ENCODE assay signal across 10 cellular contexts in the genomic region with DNA sequence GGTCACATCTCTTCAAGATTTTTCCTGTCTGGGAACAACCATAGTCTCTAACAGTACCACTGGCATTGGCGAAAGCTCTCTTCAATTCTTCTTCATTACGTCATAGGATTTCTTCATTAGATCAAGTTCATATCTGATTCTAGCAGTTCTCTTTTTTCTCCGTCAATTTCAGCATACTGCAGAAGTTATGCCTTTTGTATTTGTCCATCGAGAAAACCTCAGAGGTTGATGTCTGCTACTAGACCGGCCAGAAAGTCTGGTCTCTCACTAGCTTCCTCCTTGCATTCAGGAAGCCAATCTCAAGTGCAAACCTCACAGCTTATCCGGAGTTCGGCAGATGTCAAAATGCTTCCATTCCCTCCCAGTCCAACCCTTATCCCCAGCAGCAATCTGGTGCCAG. TPM values are rescaled to one million over a fixed set of nuclear protein-coding genes. Genes with fewer than 3 reads are reported as not detected.
DNase-seq lines count a peak whose midpoint lies in the region; ATAC-seq, FAIRE-seq and TF ChIP-seq lines count a peak whose summit lies in the region.
"Had no signal": no experiment of that assay in that cellular context is flagged by ENCODE, and none has a peak within 500 bp of the region (broad histone marks: within the 10 kb centered on the region; RNA-seq: fewer than 3 reads in every experiment).

No MANE protein-coding gene starts in this region.

- H2AFZ ChIP-seq in GM12878 (ENCODE audit: control insufficient read depth, low read depth, low read length): peak overlapping the region; percentile 29

- H3K9me3 ChIP-seq in GM12878 (replicated peaks; ENCODE audit: control insufficient read depth, insufficient read depth, low read length): no peaks in the 10 kb centered on the region
- no peaks in the 10 kb centered on the region for H3K9me3 ChIP-seq in skeletal muscle satellite cell (replicated peaks; ENCODE audit: low read length)

- RAD21 ChIA-PET in GM12878 (lab: Charles Lee; ENCODE audit: unreplicated experiment): interaction anchor here (1.0 to 2.5 kb wide), 6 partner anchors 11 to 64 kb away, joined by 3 to 15 read pairs (median 6); no protein-coding TSS in a partner anchor

- H3K9ac ChIP-seq in GM12878 (ENCODE audit: control insufficient read depth, insufficient read depth, low read length) (no peak overlapping the region), skeletal muscle satellite cell (ENCODE audit: low read depth, low read length) (no peak overlapping the region)

- H3K4me3 Mint-ChIP-seq in progenitor cell of endocrine pancreas (ENCODE audit: low read depth): no peak overlapping the region

- intact Hi-C loops in GM12878 (cut with micrococcal nuclease; ENCODE audit: unreplicated experiment): no loop called here

- H3K36me3 ChIP-seq in GM12878 (ENCODE audit: control insufficient read depth in 2 of 2, insufficient read depth in 2 of 2, low read length in 1 of 2) (no peaks in the 10 kb centered on the region), skeletal muscle satellite cell (ENCODE audit: insufficient read depth, low read length) (no peaks in the 10 kb centered on the region)

- H3K27ac Mint-ChIP-seq in progenitor cell of endocrine pancreas: no peak overlapping the region

- no peak for TF ChIP-seq POLR2A in GM12878 (IDR thresholded peaks at IDR 0.05; ENCODE audit: low read depth, low read length)

- ATAC-seq in HG03108 (IDR thresholded peaks at IDR 0.05; ENCODE audit: unreplicated experiment) (peak; percentile 56), GM12878 (peak; percentile 21; the same call in 2 of the 3 replicates), HG03469 (IDR thresholded peaks at IDR 0.05; ENCODE audit: unreplicated experiment) (no peak)

- FAIRE-seq in GM12878 (lab: Jason Lieb, UNC): no peak
- no peak for FAIRE-seq in RCC 7860 (lab: Jason Lieb, UNC)
- FAIRE-seq: bronchial epithelial cell had no signal

- in situ Hi-C loops in GM12878 (cut with MboI): no loop called here

- H3K4me1 ChIP-seq in GM12878 (ENCODE audit: control insufficient read depth, insufficient read depth, low read length) (no peaks in the 10 kb centered on the region), skeletal muscle satellite cell (ENCODE audit: control insufficient read depth, insufficient read depth, low read length) (peaks cover 11% of the 10 kb centered on the region)

- H3K36me3 Mint-ChIP-seq in progenitor cell of endocrine pancreas (ENCODE audit: insufficient read depth): no peaks in the 10 kb centered on the region

- no peaks in the 10 kb centered on the region for H3K27me3 Mint-ChIP-seq in progenitor cell of endocrine pancreas

- no peak overlapping the region for H3K27ac ChIP-seq in GM12878 (ENCODE audit: control insufficient read depth, insufficient read depth)

- POLR2A ChIA-PET in GM12878 (lab: Charles Lee): interaction anchor here (1.1 to 2.3 kb wide), 3 partner anchors 8 to 259 kb away, joined by 3 to 5 read pairs (median 5); no protein-coding TSS in a partner anchor

- BruUV-seq in GM12878 (replicated peaks; lab: Mats Ljungman, UMichigan): no TSS peak

- H3K4me3 ChIP-seq in GM12878 (no peak overlapping the region), skeletal muscle satellite cell (ENCODE audit: low read length) (no peak overlapping the region)

- TF ChIP-seq RAD21 in GM12878 (IDR thresholded peaks at IDR 0.05; ENCODE audit: insufficient read depth, low read depth, low read length): no peak

- TF ChIP-seq EP300 in GM12878 (IDR thresholded peaks at IDR 0.05; ENCODE audit: borderline replicate concordance in 1 of 2, control insufficient read depth in 1 of 2, low read depth in 2 of 2, low read length in 2 of 2): no peak

- H4K20me1 ChIP-seq in GM12878 (ENCODE audit: control insufficient read depth, insufficient read depth): no peaks in the 10 kb centered on the region

- no peaks in the 10 kb centered on the region for H3K79me2 ChIP-seq in GM12878 (ENCODE audit: control insufficient read depth, insufficient read depth, low read length)

- SMC1A ChIA-PET in GM12878 (lab: Charles Lee; ENCODE audit: uncharacterized antibody, unreplicated experiment): interaction anchor here (0.7 to 2.0 kb wide), 13 partner anchors 8 to 102 kb away, joined by 3 to 11 read pairs (median 5); a partner anchor contains a TSS

- TF ChIP-seq CTCF in GM12878 (IDR thresholded peaks at IDR 0.05 in 2 of 3, conservative IDR thresholded peaks at IDR 0.05 in 1 of 3; ENCODE audit: control insufficient read depth in 2 of 3, extremely low read depth in 1 of 3, insufficient read depth in 1 of 3, low read depth in 3 of 3, low read length in 3 of 3): no peak
- TF ChIP-seq CTCF in progenitor cell of endocrine pancreas (IDR thresholded peaks at IDR 0.05; ENCODE audit: unreplicated experiment): no peak

- DNase-seq in NOMO-1 treated with DMSO at 0.1 percent for 48 hours (lab: John Stamatoyannopoulos, UW; ENCODE audit: unreplicated experiment) (peak; percentile 68), NOMO-1 treated with dmso at 0.1 percent for 144 hours (lab: John Stamatoyannopoulos, UW; ENCODE audit: unreplicated experiment) (no peak), GM12878 (ENCODE audit: low read depth, low spot score) (no peak), RCC 7860 (ENCODE audit: low spot score) (no peak), progenitor cell of endocrine pancreas (ENCODE audit: low spot score, unreplicated experiment) (no peak)
- DNase-seq: NCI-H1694 had no signal

- H3K4me1 Mint-ChIP-seq in progenitor cell of endocrine pancreas (ENCODE audit: low read depth): peaks cover 25% of the 10 kb centered on the region

- 72% methylated on average over 7 of the region's 7 CpGs for WGBS in GM12878 (ENCODE audit: insufficient coverage, insufficient replicate concordance, low lambda C conversion rate, missing lambda C conversion rate)

- H3K9me3 Mint-ChIP-seq in progenitor cell of endocrine pancreas (ENCODE audit: low read depth): no peaks in the 10 kb centered on the region

- CTCF ChIA-PET in GM12878 (lab: Yijun Ruan, JAX): interaction anchor here (1.3 to 1.5 kb wide), 2 partner anchors 12 to 45 kb away, joined by 3 to 6 read pairs; no protein-coding TSS in a partner anchor

- no peak overlapping the region for H3K4me2 ChIP-seq in GM12878 (ENCODE audit: control insufficient read depth, insufficient read depth)
- peak overlapping the region; percentile 22 for H3K4me2 ChIP-seq in skeletal muscle satellite cell (ENCODE audit: low read length)

- H3K27me3 ChIP-seq in GM12878 (replicated peaks in 1 of 2; ENCODE audit: control insufficient read depth in 2 of 2, insufficient read depth in 2 of 2, low read length in 1 of 2): no peaks in the 10 kb centered on the region
- no peaks in the 10 kb centered on the region for H3K27me3 ChIP-seq in skeletal muscle satellite cell (ENCODE audit: control insufficient read depth, insufficient read depth, low read length)

TF ChIP-seq in GM12878, 131 proteins besides CTCF, POLR2A, EP300 and RAD21:
- TF ChIP-seq YY1 (IDR thresholded peaks at IDR 0.05; ENCODE audit: low read depth, low read length) (no peak), NFYA (IDR thresholded peaks at IDR 0.05; ENCODE audit: borderline replicate concordance, low read depth, low read length) (no peak), RCOR1 (conservative IDR thresholded peaks at IDR 0.05; ENCODE audit: low read depth, low read length) (no peak), TCF3 (IDR thresholded peaks at IDR 0.05; ENCODE audit: borderline replicate concordance, insufficient read depth, low read depth, low read length) (no peak), ATF7 (IDR thresholded peaks at IDR 0.05; ENCODE audit: low read depth) (peak; percentile 72)
- TF ChIP-seq, protein P1, sequence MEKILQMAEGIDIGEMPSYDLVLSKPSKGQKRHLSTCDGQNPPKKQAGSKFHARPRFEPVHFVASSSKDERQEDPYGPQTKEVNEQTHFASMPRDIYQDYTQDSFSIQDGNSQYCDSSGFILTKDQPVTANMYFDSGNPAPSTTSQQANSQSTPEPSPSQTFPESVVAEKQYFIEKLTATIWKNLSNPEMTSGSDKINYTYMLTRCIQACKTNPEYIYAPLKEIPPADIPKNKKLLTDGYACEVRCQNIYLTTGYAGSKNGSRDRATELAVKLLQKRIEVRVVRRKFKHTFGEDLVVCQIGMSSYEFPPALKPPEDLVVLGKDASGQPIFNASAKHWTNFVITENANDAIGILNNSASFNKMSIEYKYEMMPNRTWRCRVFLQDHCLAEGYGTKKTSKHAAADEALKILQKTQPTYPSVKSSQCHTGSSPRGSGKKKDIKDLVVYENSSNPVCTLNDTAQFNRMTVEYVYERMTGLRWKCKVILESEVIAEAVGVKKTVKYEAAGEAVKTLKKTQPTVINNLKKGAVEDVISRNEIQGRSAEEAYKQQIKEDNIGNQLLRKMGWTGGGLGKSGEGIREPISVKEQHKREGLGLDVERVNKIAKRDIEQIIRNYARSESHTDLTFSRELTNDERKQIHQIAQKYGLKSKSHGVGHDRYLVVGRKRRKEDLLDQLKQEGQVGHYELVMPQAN (conservative IDR thresholded peaks at IDR 0.05): no peak

RNA-seq across cellular contexts. Expression of a gene that starts 56.6 kb away (rescaled TPM):
- total RNA-seq in GM12878 (2013; cell fraction: nucleolus; rRNA removed): 1.0 and 2.8 TPM in 2 replicates
- total RNA-seq in GM12878 (2014; rRNA removed): 0.22 and 0.40 TPM in 2 replicates
- total RNA-seq in GM12878 (2014; rRNA removed; fragmentation: Illumina TruSeq; extraction: Trizol): 0.67 and 0.74 TPM in 2 replicates
- 0.23 TPM in 1 of 2 replicates, not detected in the other for total RNA-seq in GM12878 (2021)
- polyA plus RNA-seq in GM12878 (2011; ENCODE audit: low read depth): not detected
- polyA plus RNA-seq in GM12878 (2011; rRNA removed): 0.46 and 0.49 TPM in 2 replicates
- polyA plus RNA-seq in GM12878 (2011; cell fraction: cytosol; rRNA removed): 0.07 and 0.25 TPM in 2 replicates
- polyA plus RNA-seq in GM12878 (2011; cell fraction: nucleus; rRNA removed): 0.28 and 0.32 TPM in 2 replicates
- polyA plus RNA-seq in GM12878 (2012): not detected in 2 replicates
- polyA plus RNA-seq in GM12878 (2014; fragmentation: Illumina TruSeq; extraction: Trizol): 0.11 and 0.21 TPM in 2 replicates
- polyA plus RNA-seq in GM12878 (2014; fragmentation: Nextera tagmentation; extraction: Ambion mirVana): under 1 TPM; 0.24 to 0.71 TPM
- 0.39 and 0.94 TPM in 2 replicates for polyA plus RNA-seq in GM12878 (2014; rRNA removed)
- under 1 TPM in 1 of 2 experiments, not detected in 1; 0.06 TPM for polyA plus RNA-seq in GM12878 (2016; fragmentation: Nextera tagmentation; extraction: Ambion mirVana)
- polyA minus RNA-seq in GM12878 (2011; rRNA and poly(A)+ RNA removed): 0.41 and 0.88 TPM in 2 replicates
- not detected in 2 replicates for polyA minus RNA-seq in GM12878 (2011; cell fraction: cytosol; rRNA and poly(A)+ RNA removed)
- not detected in 2 replicates for polyA minus RNA-seq in GM12878 (2011; cell fraction: nucleus; rRNA and poly(A)+ RNA removed)
- total RNA-seq in skeletal muscle satellite cell (2012; rRNA removed): not detected in 2 replicates
- not detected in 2 replicates for total RNA-seq in progenitor cell of endocrine pancreas
- total RNA-seq: bronchial epithelial cell had no signal
